15 cellular contexts compared by ENCODE assay signal in the genomic region with DNA sequence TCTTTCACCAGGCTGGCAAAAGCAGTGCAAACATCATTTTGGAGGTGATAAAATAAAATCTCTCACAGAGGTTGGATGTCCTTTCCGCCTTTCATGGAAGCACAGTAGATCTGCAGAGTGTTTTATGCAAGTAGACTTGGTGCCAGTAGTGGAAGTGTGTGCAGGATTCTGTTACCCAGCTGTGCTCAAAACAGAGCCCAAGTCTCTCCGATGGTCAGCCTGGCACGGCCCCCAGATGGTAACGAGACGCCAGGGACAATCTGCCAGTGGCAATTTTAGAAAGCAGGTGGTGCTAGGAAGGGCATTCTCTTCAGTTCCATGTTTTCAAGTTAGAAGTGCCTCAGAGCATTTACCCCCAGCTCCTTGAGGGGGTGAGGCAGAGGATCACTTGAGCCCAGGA. TPM values are rescaled to one million over a fixed set of nuclear protein-coding genes. Genes with fewer than 3 reads are reported as not detected.
DNase-seq lines count a peak whose midpoint lies in the region; TF ChIP-seq lines count a peak whose summit lies in the region.
"Had no signal": no experiment of that assay in that cellular context is flagged by ENCODE, and none has a peak within 500 bp of the region (broad histone marks: within the 10 kb centered on the region; RNA-seq: fewer than 3 reads in every experiment).

No MANE protein-coding gene starts in this region.

- CTCF ChIA-PET in activated CD4-positive, alpha-beta memory T cell treated with anti-CD3 and anti-CD28 coated beads for 36 hours (lab: Charles Lee), result interaction anchor here (1.0 kb wide), 1 partner anchor 506 kb away, joined by 4 read pairs; no protein-coding TSS in a partner anchor
- CTCF ChIA-PET in activated CD4-positive, alpha-beta memory T cell treated with anti-CD3 and anti-CD28 coated beads, Interleukin-2, amount 10 ng/mL, durations not matched to agents 7 days and 5 days (lab: Charles Lee), result no interaction called here
- CTCF ChIA-PET in Caco-2 (lab: Charles Lee), result no interaction called here

- peaks cover 11% of the 10 kb centered on the region for H3K27me3 Mint-ChIP-seq in activated CD4-positive, alpha-beta memory T cell treated with anti-CD3 and anti-CD28 coated beads for 36 hours
- peaks cover 1% of the 10 kb centered on the region for H3K27me3 Mint-ChIP-seq in activated CD4-positive, alpha-beta memory T cell treated with anti-CD3 and anti-CD28 coated beads, Interleukin-2, amount 10 ng/mL, durations not matched to agents 7 days and 5 days
- H3K27me3 Mint-ChIP-seq in Caco-2 (ENCODE audit: insufficient read depth, unreplicated experiment), result no peaks in the 10 kb centered on the region
- peaks cover 25% of the 10 kb centered on the region for H3K27me3 Mint-ChIP-seq in activated naive CD8-positive, alpha-beta T cell treated with anti-CD3 and anti-CD28 coated beads for 36 hours

- H3K4me1 Mint-ChIP-seq in activated CD4-positive, alpha-beta memory T cell treated with anti-CD3 and anti-CD28 coated beads for 36 hours (ENCODE audit: low read depth), result peaks cover 14% of the 10 kb centered on the region
- H3K4me1 Mint-ChIP-seq in activated CD4-positive, alpha-beta memory T cell treated with anti-CD3 and anti-CD28 coated beads, Interleukin-2, amount 10 ng/mL, durations not matched to agents 7 days and 5 days, result peaks cover 22% of the 10 kb centered on the region
- peaks cover 8% of the 10 kb centered on the region for H3K4me1 Mint-ChIP-seq in Caco-2 (ENCODE audit: low read depth, unreplicated experiment)
- H3K4me1 Mint-ChIP-seq in activated naive CD8-positive, alpha-beta T cell treated with anti-CD3 and anti-CD28 coated beads for 36 hours, result peaks cover 14% of the 10 kb centered on the region

- no peak overlapping the region for H3K27ac Mint-ChIP-seq in activated CD4-positive, alpha-beta memory T cell treated with anti-CD3 and anti-CD28 coated beads for 36 hours
- no peak overlapping the region for H3K27ac Mint-ChIP-seq in activated CD4-positive, alpha-beta memory T cell treated with anti-CD3 and anti-CD28 coated beads, Interleukin-2, amount 10 ng/mL, durations not matched to agents 7 days and 5 days
- no peak overlapping the region for H3K27ac Mint-ChIP-seq in Caco-2 (ENCODE audit: unreplicated experiment)
- H3K27ac Mint-ChIP-seq in activated naive CD8-positive, alpha-beta T cell treated with anti-CD3 and anti-CD28 coated beads for 36 hours, result no peak overlapping the region

- H3K4me3 ChIP-seq in Caco-2 (ENCODE audit: low read depth, low read length), result no peak overlapping the region
- no peak overlapping the region for H3K4me3 ChIP-seq in osteoblast (ENCODE audit: insufficient read depth, low read length)
- no peak overlapping the region for H3K4me3 ChIP-seq in foreskin fibroblast (ENCODE audit: low read depth in 1 of 2, low read length in 2 of 2)
- H3K4me3 ChIP-seq: heart right ventricle had no signal

- peaks cover 27% of the 10 kb centered on the region for H3K79me2 ChIP-seq in osteoblast (ENCODE audit: insufficient read depth, low read length)

- BruUV-seq in Caco-2 (replicated peaks; lab: Mats Ljungman, UMichigan), result no TSS peak

- no peak for TF ChIP-seq CTCF in Caco-2 (IDR thresholded peaks at IDR 0.05; ENCODE audit: insufficient read depth in 1 of 2, low read depth in 1 of 2, low read length in 1 of 2, severe bottlenecking in 1 of 2, unreplicated experiment in 1 of 2)
- TF ChIP-seq CTCF in osteoblast (IDR thresholded peaks at IDR 0.05; ENCODE audit: extremely low read depth, low read depth, low read length), result no peak
- TF ChIP-seq CTCF in foreskin fibroblast (IDR thresholded peaks at IDR 0.05; ENCODE audit: low read depth, low read length), result no peak

- no peak for DNase-seq in activated CD4-positive, alpha-beta memory T cell treated with anti-CD3 and anti-CD28 coated beads for 36 hours
- DNase-seq in activated CD4-positive, alpha-beta memory T cell treated with anti-CD3 and anti-CD28 coated beads, Interleukin-2, amount 10 ng/mL, durations not matched to agents 7 days and 5 days, result no peak
- DNase-seq in Caco-2, result no peak
- DNase-seq in activated naive CD8-positive, alpha-beta T cell treated with anti-CD3 and anti-CD28 coated beads for 36 hours, result no peak
- DNase-seq in osteoblast (ENCODE audit: insufficient read length, low spot score, missing footprints), result peak; percentile 19
- no peak for DNase-seq in caudate nucleus (lab: John Stamatoyannopoulos, UW)
- no peak for DNase-seq in foreskin fibroblast
- DNase-seq in SKM-1 (lab: John Stamatoyannopoulos, UW; ENCODE audit: unreplicated experiment), result no peak
- DNase-seq: CD4-positive, CD25-positive, alpha-beta regulatory T cell; heart right ventricle; left ventricle myocardium superior had no signal

- H2AFZ ChIP-seq in osteoblast (ENCODE audit: low read length), result peak overlapping the region; percentile 96

- H3K9me3 ChIP-seq in Caco-2 (no peaks in the 10 kb centered on the region), osteoblast (ENCODE audit: low read depth, low read length) (no peaks in the 10 kb centered on the region)
- H3K9me3 ChIP-seq: heart right ventricle, suprapubic skin had no signal

- no peaks in the 10 kb centered on the region for H3K4me1 ChIP-seq in Caco-2
- peaks cover 17% of the 10 kb centered on the region for H3K4me1 ChIP-seq in osteoblast (ENCODE audit: insufficient read depth, low read length)

- H3K4me2 ChIP-seq in osteoblast (ENCODE audit: insufficient read depth, low read length), result no peak overlapping the region

- intact Hi-C loops in activated CD4-positive, alpha-beta memory T cell treated with anti-CD3 and anti-CD28 coated beads for 36 hours (cut with micrococcal nuclease), result no loop called here
- intact Hi-C loops in Caco-2 (cut with micrococcal nuclease; ENCODE audit: unreplicated experiment), result loop anchor here (10.0 kb wide), 1 partner anchor 828 kb away; the partner anchor contains the start of gene FBXO31

- no peaks in the 10 kb centered on the region for H4K20me1 ChIP-seq in osteoblast (ENCODE audit: insufficient read depth, low read length)

- no peaks in the 10 kb centered on the region for H3K36me3 ChIP-seq in Caco-2 (ENCODE audit: control insufficient read depth, insufficient read depth, low read length)
- peaks cover 6% of the 10 kb centered on the region for H3K36me3 ChIP-seq in osteoblast (ENCODE audit: insufficient read depth, low read length)

- no peak overlapping the region for H3K27ac ChIP-seq in osteoblast (ENCODE audit: low read depth, low read length)
- H3K27ac ChIP-seq in caudate nucleus (ENCODE audit: low read depth, low read length), result no peak overlapping the region
- H3K27ac ChIP-seq: heart right ventricle, suprapubic skin had no signal

- H3K27me3 ChIP-seq in Caco-2 (replicated peaks; ENCODE audit: control insufficient read depth, insufficient read depth, low read length), result no peaks in the 10 kb centered on the region
- H3K27me3 ChIP-seq in osteoblast (ENCODE audit: insufficient read depth, low read length), result no peaks in the 10 kb centered on the region

- POLR2A ChIA-PET in activated CD4-positive, alpha-beta memory T cell treated with anti-CD3 and anti-CD28 coated beads for 36 hours (lab: Charles Lee), result no interaction called here
- POLR2A ChIA-PET in activated CD4-positive, alpha-beta memory T cell treated with anti-CD3 and anti-CD28 coated beads, Interleukin-2, amount 10 ng/mL, durations not matched to agents 7 days and 5 days (lab: Charles Lee), result no interaction called here
- POLR2A ChIA-PET in Caco-2 (lab: Charles Lee), result no interaction called here

- peak overlapping the region; percentile 87 for H3K4me3 Mint-ChIP-seq in activated CD4-positive, alpha-beta memory T cell treated with anti-CD3 and anti-CD28 coated beads for 36 hours
- no peak overlapping the region for H3K4me3 Mint-ChIP-seq in activated CD4-positive, alpha-beta memory T cell treated with anti-CD3 and anti-CD28 coated beads, Interleukin-2, amount 10 ng/mL, durations not matched to agents 7 days and 5 days
- peak overlapping the region; percentile 98 for H3K4me3 Mint-ChIP-seq in Caco-2 (ENCODE audit: unreplicated experiment)
- peak overlapping the region; percentile 45 for H3K4me3 Mint-ChIP-seq in activated naive CD8-positive, alpha-beta T cell treated with anti-CD3 and anti-CD28 coated beads for 36 hours

- no peaks in the 10 kb centered on the region for H3K9me3 Mint-ChIP-seq in activated CD4-positive, alpha-beta memory T cell treated with anti-CD3 and anti-CD28 coated beads for 36 hours
- no peaks in the 10 kb centered on the region for H3K9me3 Mint-ChIP-seq in activated CD4-positive, alpha-beta memory T cell treated with anti-CD3 and anti-CD28 coated beads, Interleukin-2, amount 10 ng/mL, durations not matched to agents 7 days and 5 days
- no peaks in the 10 kb centered on the region for H3K9me3 Mint-ChIP-seq in Caco-2 (ENCODE audit: unreplicated experiment)
- no peaks in the 10 kb centered on the region for H3K9me3 Mint-ChIP-seq in activated naive CD8-positive, alpha-beta T cell treated with anti-CD3 and anti-CD28 coated beads for 36 hours

- H3K36me3 Mint-ChIP-seq in activated CD4-positive, alpha-beta memory T cell treated with anti-CD3 and anti-CD28 coated beads for 36 hours, result peaks cover 10% of the 10 kb centered on the region
- peaks cover 14% of the 10 kb centered on the region for H3K36me3 Mint-ChIP-seq in activated CD4-positive, alpha-beta memory T cell treated with anti-CD3 and anti-CD28 coated beads, Interleukin-2, amount 10 ng/mL, durations not matched to agents 7 days and 5 days (ENCODE audit: low read depth)
- peaks cover 12% of the 10 kb centered on the region for H3K36me3 Mint-ChIP-seq in Caco-2 (ENCODE audit: insufficient read depth, unreplicated experiment)
- H3K36me3 Mint-ChIP-seq in activated naive CD8-positive, alpha-beta T cell treated with anti-CD3 and anti-CD28 coated beads for 36 hours, result peaks cover 18% of the 10 kb centered on the region

RNA-seq across cellular contexts. Expression of gene MTHFSD, which starts 1.5 kb away (rescaled TPM):
- 10 to 100 TPM; 17.9 to 19.0 TPM for total RNA-seq in activated CD4-positive, alpha-beta memory T cell treated with anti-CD3 and anti-CD28 coated beads for 36 hours
- total RNA-seq in activated CD4-positive, alpha-beta memory T cell treated with anti-CD3 and anti-CD28 coated beads, Interleukin-2, amount 10 ng/mL, durations not matched to agents 7 days and 5 days, result 10 to 100 TPM; 22.2 TPM
- total RNA-seq in Caco-2 (2022), result 30.5 and 33.0 TPM in 2 replicates
- 10 to 100 TPM; 20.7 to 22.5 TPM for total RNA-seq in activated naive CD8-positive, alpha-beta T cell treated with anti-CD3 and anti-CD28 coated beads for 36 hours
- 18.5 and 20.3 TPM in 2 replicates for total RNA-seq in osteoblast

RNA-seq across cellular contexts. Expression of gene FOXC2, which starts 10.1 kb away (rescaled TPM):
- total RNA-seq in activated CD4-positive, alpha-beta memory T cell treated with anti-CD3 and anti-CD28 coated beads for 36 hours, result not detected
- total RNA-seq in activated CD4-positive, alpha-beta memory T cell treated with anti-CD3 and anti-CD28 coated beads, Interleukin-2, amount 10 ng/mL, durations not matched to agents 7 days and 5 days, result not detected
- total RNA-seq in Caco-2 (2022), result not detected in 2 replicates
- total RNA-seq in activated naive CD8-positive, alpha-beta T cell treated with anti-CD3 and anti-CD28 coated beads for 36 hours, result not detected
- total RNA-seq in osteoblast, result 2.2 and 2.4 TPM in 2 replicates
- total RNA-seq: CD4-positive, CD25-positive, alpha-beta regulatory T cell; HepG2; OCI-LY7; T-helper 1 cell treated with Interleukin-12 subunit alpha and Interleukin-12 subunit beta and Interleukin-4 antibody, amounts not matched to agents 30 ng/mL and 1 ng/mL, for 36 hours had no signal

RNA-seq across cellular contexts. Expression of gene FOXL1, which starts 21.8 kb away (rescaled TPM):
- total RNA-seq in activated CD4-positive, alpha-beta memory T cell treated with anti-CD3 and anti-CD28 coated beads for 36 hours, result not detected
- total RNA-seq in activated CD4-positive, alpha-beta memory T cell treated with anti-CD3 and anti-CD28 coated beads, Interleukin-2, amount 10 ng/mL, durations not matched to agents 7 days and 5 days, result not detected
- 0.11 TPM in 1 of 2 replicates, not detected in the other for total RNA-seq in Caco-2 (2022)
- not detected for total RNA-seq in activated naive CD8-positive, alpha-beta T cell treated with anti-CD3 and anti-CD28 coated beads for 36 hours
- total RNA-seq in osteoblast, result 2.5 and 3.2 TPM in 2 replicates
- total RNA-seq: CD4-positive, CD25-positive, alpha-beta regulatory T cell; HepG2; T-helper 1 cell treated with Interleukin-12 subunit alpha and Interleukin-12 subunit beta and Interleukin-4 antibody, amounts not matched to agents 30 ng/mL and 1 ng/mL, for 36 hours had no signal

RNA-seq across cellular contexts. Expression of gene FOXF1, which starts 46.2 kb away (rescaled TPM):
- total RNA-seq in activated CD4-positive, alpha-beta memory T cell treated with anti-CD3 and anti-CD28 coated beads for 36 hours, result not detected
- not detected for total RNA-seq in activated CD4-positive, alpha-beta memory T cell treated with anti-CD3 and anti-CD28 coated beads, Interleukin-2, amount 10 ng/mL, durations not matched to agents 7 days and 5 days
- total RNA-seq in Caco-2 (2022) (0.09 TPM in 1 of 2 replicates, not detected in the other), osteoblast (not detected in 2 replicates)
- total RNA-seq in activated naive CD8-positive, alpha-beta T cell treated with anti-CD3 and anti-CD28 coated beads for 36 hours, result not detected
- total RNA-seq: CD4-positive, CD25-positive, alpha-beta regulatory T cell; HepG2; OCI-LY7; T-helper 1 cell treated with Interleukin-12 subunit alpha and Interleukin-12 subunit beta and Interleukin-4 antibody, amounts not matched to agents 30 ng/mL and 1 ng/mL, for 36 hours had no signal
